1 cellular context compared by ENCODE assay signal in the genomic region with DNA sequence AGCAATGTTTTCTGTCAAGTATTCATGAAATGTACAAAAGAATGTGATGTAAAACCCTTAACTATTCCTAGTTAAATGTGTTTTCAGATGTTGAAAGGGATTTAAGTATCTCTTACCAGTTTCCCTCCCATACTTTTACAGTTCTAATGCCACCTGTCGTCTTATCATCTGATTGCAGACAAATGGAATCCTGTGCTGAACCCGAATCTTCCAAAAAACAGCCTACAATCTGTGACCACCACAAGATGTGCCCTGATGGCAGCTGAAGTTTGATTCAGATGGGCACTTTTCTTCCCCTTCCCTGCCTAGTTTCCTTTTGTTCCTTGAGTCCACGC.
TF ChIP-seq lines count a peak whose summit lies in the region.

No MANE protein-coding gene starts in this region.

TF ChIP-seq in WTC11, 78 proteins besides CTCF, POLR2A, EP300 and RAD21 (continued from another document):
- TF ChIP-seq, protein P1, sequence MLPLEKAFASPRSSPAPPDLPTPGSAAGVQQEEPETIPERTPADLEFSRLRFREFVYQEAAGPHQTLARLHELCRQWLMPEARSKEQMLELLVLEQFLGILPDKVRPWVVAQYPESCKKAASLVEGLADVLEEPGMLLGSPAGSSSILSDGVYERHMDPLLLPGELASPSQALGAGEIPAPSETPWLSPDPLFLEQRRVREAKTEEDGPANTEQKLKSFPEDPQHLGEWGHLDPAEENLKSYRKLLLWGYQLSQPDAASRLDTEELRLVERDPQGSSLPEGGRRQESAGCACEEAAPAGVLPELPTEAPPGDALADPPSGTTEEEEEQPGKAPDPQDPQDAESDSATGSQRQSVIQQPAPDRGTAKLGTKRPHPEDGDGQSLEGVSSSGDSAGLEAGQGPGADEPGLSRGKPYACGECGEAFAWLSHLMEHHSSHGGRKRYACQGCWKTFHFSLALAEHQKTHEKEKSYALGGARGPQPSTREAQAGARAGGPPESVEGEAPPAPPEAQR (CRISPR knock-in tag; IDR thresholded peaks at IDR 0.05), result no peak
- no peak for TF ChIP-seq NFYB (CRISPR knock-in tag; conservative IDR thresholded peaks at IDR 0.05; ENCODE audit: low read depth)
